3 cellular contexts compared by ENCODE assay signal in genomic region chr16:22903716-22904115, GRCh38.
"Had no signal": no experiment of that assay in that cellular context is flagged by ENCODE, and none has a peak within 500 bp of the region (broad histone marks: within the 10 kb centered on the region; RNA-seq: fewer than 3 reads in every experiment).

No MANE protein-coding gene starts in this region.

- H3K4me3 ChIP-seq: GM12878 had no signal

- DNase-seq: GDM1, GF-D8 had no signal
